In genomic region chr11:129681344-129682114, GRCh38 we compare ENCODE assay signal across 26 cellular contexts.
"Had no signal": no experiment of that assay in that cellular context is flagged by ENCODE, and none has a peak within 500 bp of the region (broad histone marks: within the 10 kb centered on the region; RNA-seq: fewer than 3 reads in every experiment).

No MANE protein-coding gene starts in this region.

- H3K27me3 ChIP-seq: gastroesophageal sphincter, pancreas, testis, tibial nerve, upper lobe of right lung, vagina had no signal

- H3K4me3 Mint-ChIP-seq: immature natural killer cell; memory B cell; mesothelial cell of epicardium; natural killer cell; neural crest cell; stimulated activated naive CD8-positive, alpha-beta T cell treated with anti-CD3 and anti-CD28 coated beads, Interleukin-15, Interleukin-2, amounts not matched to agents 100 ng/mL and 50 ng/mL, for 24 hours had no signal

- H3K36me3 Mint-ChIP-seq: immature natural killer cell, memory B cell, natural killer cell had no signal

- H3K4me1 ChIP-seq: gastroesophageal sphincter, left ventricle myocardium inferior, lower lobe of right lung, pancreas, testis, tibial nerve, upper lobe of right lung, vagina had no signal

- FAIRE-seq: endometrium, kidney, pancreas had no signal

- H3K27ac Mint-ChIP-seq: immature natural killer cell; memory B cell; natural killer cell; progenitor cell of endocrine pancreas; stimulated activated naive CD8-positive, alpha-beta T cell treated with anti-CD3 and anti-CD28 coated beads, Interleukin-15, Interleukin-2, amounts not matched to agents 100 ng/mL and 50 ng/mL, for 24 hours had no signal

- ATAC-seq: esophagus mucosa, gastroesophageal sphincter, left cardiac atrium, lower lobe of right lung, natural killer cell, pancreas, right cardiac atrium, upper lobe of right lung had no signal

- H3K9me3 ChIP-seq: gastroesophageal sphincter, left ventricle myocardium inferior, lower lobe of right lung, pancreas, testis, tibial nerve, upper lobe of right lung, vagina had no signal

- DNase-seq: effector memory CD4-positive, alpha-beta T cell; foreskin fibroblast; glutamatergic neuron; immature natural killer cell; kidney; left cardiac atrium; left ventricle myocardium inferior; lower lobe of right lung; natural killer cell; nucleus accumbens; pancreas; right cardiac atrium; stimulated activated CD4-positive, alpha-beta T cell treated with anti-CD3 and anti-CD28 coated beads, Interleukin-2, amount 100 ng/mL, for 48 hours; testis; upper lobe of right lung had no signal

- H3K4me1 Mint-ChIP-seq: immature natural killer cell, memory B cell, mesothelial cell of epicardium, natural killer cell, neural crest cell had no signal

- H3K4me2 ChIP-seq: smooth muscle cell had no signal

- H3K36me3 ChIP-seq: gastroesophageal sphincter, left ventricle myocardium inferior, lower lobe of right lung, pancreas, tibial nerve, upper lobe of right lung, vagina had no signal

- H3K27ac ChIP-seq: gastroesophageal sphincter, left ventricle myocardium inferior, lower lobe of right lung, pancreas, testis, tibial nerve, upper lobe of right lung, vagina had no signal

- H3K4me3 ChIP-seq: gastroesophageal sphincter, left ventricle myocardium inferior, lower lobe of right lung, pancreas, smooth muscle cell, testis, tibial nerve, upper lobe of right lung, vagina had no signal

- H3K9me3 Mint-ChIP-seq: natural killer cell; neural crest cell; stimulated activated naive CD8-positive, alpha-beta T cell treated with anti-CD3 and anti-CD28 coated beads, Interleukin-15, Interleukin-2, amounts not matched to agents 100 ng/mL and 50 ng/mL, for 24 hours had no signal
